Comparison of ENCODE assay signal across 23 cellular contexts in the genomic region with DNA sequence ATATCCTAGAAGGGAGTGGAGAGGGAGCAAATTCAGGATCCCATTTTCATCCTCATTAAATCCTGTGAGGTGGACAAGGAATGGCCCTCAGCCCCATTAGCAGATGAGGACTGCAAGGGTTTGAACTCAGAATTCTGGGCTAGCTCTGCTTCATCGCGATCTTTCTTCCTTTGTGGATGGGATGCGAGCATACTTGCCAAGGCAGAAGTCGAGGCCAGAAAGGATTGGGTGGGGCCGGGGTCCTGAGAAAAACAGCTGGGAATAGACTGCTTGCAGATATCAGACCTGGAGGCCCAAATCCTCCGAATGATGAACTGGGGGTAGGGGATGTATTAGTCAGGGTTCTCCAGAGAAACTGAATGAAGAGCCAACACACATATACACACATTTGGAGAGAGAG.
"Had no signal": no experiment of that assay in that cellular context is flagged by ENCODE, and none has a peak within 500 bp of the region (broad histone marks: within the 10 kb centered on the region; RNA-seq: fewer than 3 reads in every experiment).

No MANE protein-coding gene starts in this region.

- DNase-seq: activated CD4-positive, alpha-beta memory T cell treated with anti-CD3 and anti-CD28 coated beads for 36 hours; activated CD4-positive, alpha-beta T cell treated with anti-CD3 and anti-CD28 coated beads for 36 hours; activated CD4-positive, alpha-beta T cell treated with anti-CD3 and anti-CD28 coated beads, Interleukin-2, amount 10 ng/mL, durations not matched to agents 24 days and 14 days; activated CD4-positive, CD25-positive, alpha-beta regulatory T cell; activated CD4-positive, CD25-positive, alpha-beta regulatory T cell treated with anti-CD3 and anti-CD28 coated beads, Interleukin-2, amount 50 U/mL, for 72 hours; activated CD8-positive, alpha-beta memory T cell treated with anti-CD3 and anti-CD28 coated beads, Interleukin-2, amount 10 ng/mL, durations not matched to agents 7 days and 5 days; activated CD8-positive, alpha-beta memory T cell treated with anti-CD3 and anti-CD28 coated beads, Interleukin-2, amount 50 U/mL, for 4 hours; activated CD8-positive, alpha-beta T cell treated with anti-CD3 and anti-CD28 coated beads, Interleukin-2, amount 10 ng/mL, durations not matched to agents 7 days and 5 days; activated effector memory CD4-positive, alpha-beta T cell treated with anti-CD3 and anti-CD28 coated beads, Interleukin-2, amount 50 U/mL, for 16 hours; activated naive CD4-positive, alpha-beta T cell; activated naive CD4-positive, alpha-beta T cell treated with anti-CD3 and anti-CD28 coated beads, Interleukin-2, amount 10 ng/mL, durations not matched to agents 7 days and 5 days; activated naive CD8-positive, alpha-beta T cell treated with anti-CD3 and anti-CD28 coated beads, Interleukin-2, amount 10 ng/mL, durations not matched to agents 7 days and 5 days; activated T-cell treated with anti-CD3 and anti-CD28 coated beads, Interleukin-2, amount 50 U/mL, for 1 hour; activated T-cell treated with anti-CD3 and anti-CD28 coated beads, Interleukin-2, amount 50 U/mL, for 48 hours; amniotic stem cell; anterior cingulate cortex; brain microvascular endothelial cell; effector CD8-positive, alpha-beta T cell; foreskin fibroblast; glutamatergic neuron; T-helper 2 cell had no signal

- ATAC-seq: activated CD4-positive, alpha-beta T cell treated with anti-CD3 and anti-CD28 coated beads for 36 hours; activated CD8-positive, alpha-beta memory T cell treated with anti-CD3 and anti-CD28 coated beads, Interleukin-2, amount 10 ng/mL, durations not matched to agents 7 days and 5 days; activated CD8-positive, alpha-beta T cell treated with anti-CD3 and anti-CD28 coated beads, Interleukin-2, amount 10 ng/mL, durations not matched to agents 7 days and 5 days; activated naive CD4-positive, alpha-beta T cell treated with anti-CD3 and anti-CD28 coated beads, Interleukin-2, amount 50 U/mL, for 72 hours; esophagus mucosa had no signal

- H3K27ac ChIP-seq: brain microvascular endothelial cell had no signal

- H3K36me3 ChIP-seq: brain microvascular endothelial cell had no signal

- H3K27me3 ChIP-seq: brain microvascular endothelial cell had no signal
